ENCODE assay signal across 8 cellular contexts in genomic region chr1:12161662-12162458, GRCh38. TPM values are rescaled to one million over a fixed set of nuclear protein-coding genes. Genes with fewer than 3 reads are reported as not detected.
DNase-seq lines count a peak whose midpoint lies in the region; ATAC-seq and TF ChIP-seq lines count a peak whose summit lies in the region.

No MANE protein-coding gene starts in this region.

- H3K4me3 ChIP-seq in foreskin fibroblast (ENCODE audit: low read depth in 1 of 2, low read length in 2 of 2): no peak overlapping the region

- no peaks in the 10 kb centered on the region for H3K9me3 Mint-ChIP-seq in chondrocyte (ENCODE audit: low read depth)

- peak; percentile 64 for ATAC-seq in HG02943 (IDR thresholded peaks at IDR 0.05; ENCODE audit: low read depth, unreplicated experiment)

- no peak overlapping the region for H3K27ac Mint-ChIP-seq in chondrocyte (ENCODE audit: unreplicated experiment)

- H3K36me3 Mint-ChIP-seq in chondrocyte (ENCODE audit: low read depth): no peaks in the 10 kb centered on the region

- TF ChIP-seq CTCF in foreskin fibroblast (IDR thresholded peaks at IDR 0.05; ENCODE audit: low read depth, low read length) (no peak), chondrocyte (IDR thresholded peaks at IDR 0.05) (no peak)

- peaks cover 18% of the 10 kb centered on the region for H3K4me1 Mint-ChIP-seq in chondrocyte (ENCODE audit: low read depth)

- DNase-seq in DMS53 (lab: John Stamatoyannopoulos, UW) (peak; percentile 47), DMS53 treated with DMSO at 0.1 percent for 48 hours (lab: John Stamatoyannopoulos, UW; ENCODE audit: unreplicated experiment) (no peak), OCI-M1 (lab: John Stamatoyannopoulos, UW) (peak; percentile 96), activated T-helper 1 cell treated with Interleukin-2 at 50 U/mL for 16 hours (ENCODE audit: low read depth) (peak; percentile 65), foreskin fibroblast (peak; percentile 88 to 93), pulmonary artery endothelial cell (ENCODE audit: low read depth, low spot score) (peak; percentile 88), chondrocyte (ENCODE audit: low spot score) (no peak)

- no peak overlapping the region for H3K4me3 Mint-ChIP-seq in chondrocyte (ENCODE audit: unreplicated experiment)

- H3K27me3 Mint-ChIP-seq in chondrocyte (ENCODE audit: low read depth): peaks cover 15% of the 10 kb centered on the region

RNA-seq across cellular contexts. Expression of gene TNFRSF1B, which starts 4.9 kb away (rescaled TPM):
- total RNA-seq in pulmonary artery endothelial cell: 21.1 and 26.1 TPM in 2 replicates
- total RNA-seq in chondrocyte: 0.22 TPM in 1 of 3 replicates, not detected in the others

Comparison
In these comparisons a context has a peak if more than half of its experiments do, and no peak if none do; other contexts are left out.
1. DNase-seq: peak in DMS53 (single experiment), OCI-M1 (single experiment), activated T-helper 1 cell treated with Interleukin-2 at 50 U/mL for 16 hours (single experiment), foreskin fibroblast (2 of 2) and pulmonary artery endothelial cell (single experiment); none in DMS53 treated with DMSO at 0.1 percent for 48 hours (single experiment) and chondrocyte (single experiment).
2. RNA of gene TNFRSF1B, which starts 4.9 kb away (total RNA-seq): 21.1 to 26.1 TPM in pulmonary artery endothelial cell; 0.22 TPM in chondrocyte; every median in the first group is over 10 times any median in the second.